In genomic region chr5:32107291-32107690, GRCh38 we compare ENCODE assay signal across 33 cellular contexts.
"Had no signal": no experiment of that assay in that cellular context is flagged by ENCODE, and none has a peak within 500 bp of the region (broad histone marks: within the 10 kb centered on the region; RNA-seq: fewer than 3 reads in every experiment).

No MANE protein-coding gene starts in this region.

- H3K4me1 ChIP-seq: parathyroid adenoma, psoas muscle, spleen, suprapubic skin, testis, transverse colon, upper lobe of right lung, uterus had no signal

- H3K4me1 Mint-ChIP-seq: naive B cell; neural crest cell; stimulated activated memory B cell treated with anti-CD40 and anti-IgM and Interleukin-4, amounts not matched to agents 10 μg/mL and 1 μg/mL and 100 μg/mL, for 72 hours had no signal

- H3K9me3 ChIP-seq: neutrophil, ovary, psoas muscle, spleen, suprapubic skin, testis, tibial artery, transverse colon, upper lobe of right lung, uterus had no signal

- H3K27ac Mint-ChIP-seq: nephron progenitor cell; progenitor cell of endocrine pancreas; stimulated activated memory B cell treated with anti-CD40 and anti-IgM and Interleukin-4, amounts not matched to agents 10 μg/mL and 1 μg/mL and 100 μg/mL, for 72 hours; stimulated activated naive CD8-positive, alpha-beta T cell treated with anti-CD3 and anti-CD28 coated beads, Interleukin-15, amount 100 ng/mL, for 72 hours; type B pancreatic cell had no signal

- H3K79me2 ChIP-seq: parathyroid adenoma had no signal

- H3K27me3 ChIP-seq: neutrophil, ovary, spleen, suprapubic skin, testis, tibial artery, transverse colon, upper lobe of right lung, uterus had no signal

- H3K9ac ChIP-seq: parathyroid adenoma had no signal

- ATAC-seq: naive thymus-derived CD8-positive, alpha-beta T cell; psoas muscle; right cardiac atrium; sciatic nerve; stimulated activated memory B cell treated with anti-CD40 and anti-IgM and Interleukin-4, amounts not matched to agents 10 μg/mL and 1 μg/mL and 100 μg/mL, for 72 hours; stimulated activated naive CD8-positive, alpha-beta T cell treated with anti-CD3 and anti-CD28 coated beads, Interleukin-15, amount 100 ng/mL, for 72 hours; stimulated activated naive CD8-positive, alpha-beta T cell treated with anti-CD3 and anti-CD28 coated beads, Interleukin-15, Interleukin-2, amounts not matched to agents 100 U/mL and 50 U/mL, for 24 hours; upper lobe of right lung had no signal

- H3K4me3 ChIP-seq: ovary, psoas muscle, skin epidermis, smooth muscle cell, spleen, suprapubic skin, testis, tibial artery, transverse colon, upper lobe of right lung, uterus had no signal

- H3K36me3 ChIP-seq: ovary, uterus had no signal

- H3K27me3 Mint-ChIP-seq: naive B cell; naive thymus-derived CD8-positive, alpha-beta T cell; progenitor cell of endocrine pancreas; stimulated activated memory B cell treated with anti-CD40 and anti-IgM and Interleukin-4, amounts not matched to agents 10 μg/mL and 1 μg/mL and 100 μg/mL, for 72 hours; stimulated activated naive CD8-positive, alpha-beta T cell treated with anti-CD3 and anti-CD28 coated beads, Interleukin-15, amount 100 ng/mL, for 72 hours; type B pancreatic cell had no signal

- H3K27ac ChIP-seq: neutrophil, ovary, parathyroid adenoma, psoas muscle, skin epidermis, spleen, suprapubic skin, tibial artery, transverse colon, upper lobe of right lung, uterus had no signal

- H3K4me3 Mint-ChIP-seq: naive B cell; naive thymus-derived CD8-positive, alpha-beta T cell; nephron progenitor cell; neural crest cell; stimulated activated memory B cell treated with anti-CD40 and anti-IgM and Interleukin-4, amounts not matched to agents 10 μg/mL and 1 μg/mL and 100 μg/mL, for 72 hours; stimulated activated naive CD8-positive, alpha-beta T cell treated with anti-CD3 and anti-CD28 coated beads, Interleukin-15, amount 100 ng/mL, for 72 hours; type B pancreatic cell had no signal

- H2AFZ ChIP-seq: parathyroid adenoma had no signal

- DNase-seq: naive B cell; naive thymus-derived CD8-positive, alpha-beta T cell; nephron progenitor cell; nucleus accumbens; ovary; posterior cingulate gyrus; psoas muscle; right cardiac atrium; spleen; stimulated activated CD4-positive, alpha-beta T cell treated with anti-CD3 and anti-CD28 coated beads, Interleukin-12 subunit alpha, Interleukin-12 subunit beta, amount 100 ng/mL, for 4 hours; stimulated activated CD4-positive, alpha-beta T cell treated with anti-CD3 and anti-CD28 coated beads, Interleukin-1b, Interleukin-23, amount 100 ng/mL, for 48 hours; stimulated activated CD4-positive, alpha-beta T cell treated with anti-CD3 and anti-CD28 coated beads, Interleukin-4, amount 100 ng/mL, for 1 hour; stimulated activated CD4-positive, alpha-beta T cell treated with anti-CD3 and anti-CD28 coated beads, Interleukin-4, amount 100 ng/mL, for 4 hours; stimulated activated CD8-positive, alpha-beta memory T cell treated with anti-CD3 and anti-CD28 coated beads, Interleukin-4, amount 100 ng/mL, for 48 hours; stimulated activated naive CD4-positive, alpha-beta T cell; stimulated activated naive CD8-positive, alpha-beta T cell treated with anti-CD3 and anti-CD28 coated beads, Interleukin-15, amount 100 ng/mL, for 72 hours; stimulated activated naive CD8-positive, alpha-beta T cell treated with anti-CD3 and anti-CD28 coated beads, Interleukin-15, Interleukin-2, amounts not matched to agents 100 U/mL and 50 U/mL, for 24 hours; substantia nigra; testis; tibial artery; transverse colon; upper lobe of right lung; uterus had no signal

- H3K4me2 ChIP-seq: smooth muscle cell had no signal
